16 cellular contexts compared by ENCODE assay signal in the genomic region with DNA sequence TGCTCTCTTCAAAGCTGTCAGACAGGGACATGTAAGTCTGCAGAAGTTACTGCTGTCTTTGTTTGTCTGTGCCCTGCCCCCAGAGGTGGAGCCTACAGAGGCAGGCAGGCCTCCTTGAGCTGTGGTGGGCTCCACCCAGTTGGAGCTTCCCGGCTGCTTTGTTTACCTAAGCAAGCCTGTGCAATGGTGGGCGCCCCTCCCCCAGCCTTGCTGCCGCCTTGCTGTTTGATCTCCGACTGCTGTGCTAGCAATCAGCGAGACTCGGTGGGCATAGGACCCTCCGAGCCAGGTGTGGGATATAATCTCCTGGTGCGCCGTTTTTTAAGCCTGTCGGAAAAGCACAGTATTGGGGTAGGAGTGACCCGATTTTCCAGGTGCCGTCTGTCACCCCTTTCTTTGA. TPM values are rescaled to one million over a fixed set of nuclear protein-coding genes. Genes with fewer than 3 reads are reported as not detected.
"Had no signal": no experiment of that assay in that cellular context is flagged by ENCODE, and none has a peak within 500 bp of the region (broad histone marks: within the 10 kb centered on the region; RNA-seq: fewer than 3 reads in every experiment).

No MANE protein-coding gene starts in this region.

RNA-seq across cellular contexts. Expression of gene WFDC13, which starts 8.5 kb away (rescaled TPM):
- total RNA-seq: stomach, subcutaneous adipose tissue, suprapubic skin, temporal lobe, testis, thoracic aorta, thyroid gland, tibial nerve, transverse colon, upper lobe of left lung, upper lobe of right lung, uterus, vagina had no signal
- polyA plus RNA-seq: stomach had no signal

RNA-seq across cellular contexts. Expression of gene WFDC10B, which starts 11.5 kb away (rescaled TPM):
- total RNA-seq: subcutaneous adipose tissue, suprapubic skin, temporal lobe, thoracic aorta, thyroid gland, upper lobe of right lung, urinary bladder, uterus, vagina had no signal

RNA-seq across cellular contexts. Expression of gene WFDC11, which starts 23.3 kb away (rescaled TPM):
- total RNA-seq: stomach, subcutaneous adipose tissue, suprapubic skin, temporal lobe, testis, thoracic aorta, thyroid gland, tibial nerve, transverse colon, upper lobe of left lung, upper lobe of right lung, ureter, urinary bladder, uterus, vagina had no signal
- polyA plus RNA-seq: stomach, urinary bladder had no signal

RNA-seq across cellular contexts. Expression of gene SPINT4, which starts 28.8 kb away (rescaled TPM):
- total RNA-seq: stomach, subcutaneous adipose tissue, suprapubic skin, temporal lobe, testis, thoracic aorta, thyroid gland, tibial nerve, transverse colon, upper lobe of left lung, upper lobe of right lung, ureter, urinary bladder, uterus, vagina had no signal
- polyA plus RNA-seq: stomach, thymus, urinary bladder had no signal
